In the genomic region with DNA sequence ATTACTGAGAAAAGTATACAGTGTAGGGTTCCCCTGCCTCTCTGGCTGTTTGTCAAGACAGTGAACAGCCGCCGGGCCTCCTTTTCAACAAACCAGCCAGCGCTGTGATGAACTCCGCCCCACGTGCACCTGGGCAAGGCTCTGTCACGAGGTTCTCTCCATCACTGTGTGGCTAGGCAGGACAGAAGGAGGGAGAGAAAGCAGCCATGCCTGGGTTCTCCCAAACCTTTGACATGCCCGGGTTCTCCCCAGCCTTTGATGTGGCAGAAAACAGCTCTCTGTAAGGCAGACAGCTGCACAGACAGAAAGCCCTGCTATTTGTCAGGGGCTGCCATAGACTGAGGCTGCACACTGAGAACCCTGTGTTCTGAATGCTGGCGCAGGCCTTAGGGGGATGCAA, we compare ENCODE assay signal across 1 cellular context.
TF ChIP-seq lines count a peak whose summit lies in the region.

No MANE protein-coding gene starts in this region.

TF ChIP-seq in GM12878, 131 proteins besides CTCF, POLR2A, EP300 and RAD21 (continued from another document):
- TF ChIP-seq, protein P1, sequence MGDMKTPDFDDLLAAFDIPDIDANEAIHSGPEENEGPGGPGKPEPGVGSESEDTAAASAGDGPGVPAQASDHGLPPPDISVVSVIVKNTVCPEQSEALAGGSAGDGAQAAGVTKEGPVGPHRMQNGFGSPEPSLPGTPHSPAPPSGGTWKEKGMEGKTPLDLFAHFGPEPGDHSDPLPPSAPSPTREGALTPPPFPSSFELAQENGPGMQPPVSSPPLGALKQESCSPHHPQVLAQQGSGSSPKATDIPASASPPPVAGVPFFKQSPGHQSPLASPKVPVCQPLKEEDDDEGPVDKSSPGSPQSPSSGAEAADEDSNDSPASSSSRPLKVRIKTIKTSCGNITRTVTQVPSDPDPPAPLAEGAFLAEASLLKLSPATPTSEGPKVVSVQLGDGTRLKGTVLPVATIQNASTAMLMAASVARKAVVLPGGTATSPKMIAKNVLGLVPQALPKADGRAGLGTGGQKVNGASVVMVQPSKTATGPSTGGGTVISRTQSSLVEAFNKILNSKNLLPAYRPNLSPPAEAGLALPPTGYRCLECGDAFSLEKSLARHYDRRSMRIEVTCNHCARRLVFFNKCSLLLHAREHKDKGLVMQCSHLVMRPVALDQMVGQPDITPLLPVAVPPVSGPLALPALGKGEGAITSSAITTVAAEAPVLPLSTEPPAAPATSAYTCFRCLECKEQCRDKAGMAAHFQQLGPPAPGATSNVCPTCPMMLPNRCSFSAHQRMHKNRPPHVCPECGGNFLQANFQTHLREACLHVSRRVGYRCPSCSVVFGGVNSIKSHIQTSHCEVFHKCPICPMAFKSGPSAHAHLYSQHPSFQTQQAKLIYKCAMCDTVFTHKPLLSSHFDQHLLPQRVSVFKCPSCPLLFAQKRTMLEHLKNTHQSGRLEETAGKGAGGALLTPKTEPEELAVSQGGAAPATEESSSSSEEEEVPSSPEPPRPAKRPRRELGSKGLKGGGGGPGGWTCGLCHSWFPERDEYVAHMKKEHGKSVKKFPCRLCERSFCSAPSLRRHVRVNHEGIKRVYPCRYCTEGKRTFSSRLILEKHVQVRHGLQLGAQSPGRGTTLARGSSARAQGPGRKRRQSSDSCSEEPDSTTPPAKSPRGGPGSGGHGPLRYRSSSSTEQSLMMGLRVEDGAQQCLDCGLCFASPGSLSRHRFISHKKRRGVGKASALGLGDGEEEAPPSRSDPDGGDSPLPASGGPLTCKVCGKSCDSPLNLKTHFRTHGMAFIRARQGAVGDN (IDR thresholded peaks at IDR 0.05) = no peak
- TF ChIP-seq JUNB (IDR thresholded peaks at IDR 0.05) = no peak
- TF ChIP-seq, protein P2, sequence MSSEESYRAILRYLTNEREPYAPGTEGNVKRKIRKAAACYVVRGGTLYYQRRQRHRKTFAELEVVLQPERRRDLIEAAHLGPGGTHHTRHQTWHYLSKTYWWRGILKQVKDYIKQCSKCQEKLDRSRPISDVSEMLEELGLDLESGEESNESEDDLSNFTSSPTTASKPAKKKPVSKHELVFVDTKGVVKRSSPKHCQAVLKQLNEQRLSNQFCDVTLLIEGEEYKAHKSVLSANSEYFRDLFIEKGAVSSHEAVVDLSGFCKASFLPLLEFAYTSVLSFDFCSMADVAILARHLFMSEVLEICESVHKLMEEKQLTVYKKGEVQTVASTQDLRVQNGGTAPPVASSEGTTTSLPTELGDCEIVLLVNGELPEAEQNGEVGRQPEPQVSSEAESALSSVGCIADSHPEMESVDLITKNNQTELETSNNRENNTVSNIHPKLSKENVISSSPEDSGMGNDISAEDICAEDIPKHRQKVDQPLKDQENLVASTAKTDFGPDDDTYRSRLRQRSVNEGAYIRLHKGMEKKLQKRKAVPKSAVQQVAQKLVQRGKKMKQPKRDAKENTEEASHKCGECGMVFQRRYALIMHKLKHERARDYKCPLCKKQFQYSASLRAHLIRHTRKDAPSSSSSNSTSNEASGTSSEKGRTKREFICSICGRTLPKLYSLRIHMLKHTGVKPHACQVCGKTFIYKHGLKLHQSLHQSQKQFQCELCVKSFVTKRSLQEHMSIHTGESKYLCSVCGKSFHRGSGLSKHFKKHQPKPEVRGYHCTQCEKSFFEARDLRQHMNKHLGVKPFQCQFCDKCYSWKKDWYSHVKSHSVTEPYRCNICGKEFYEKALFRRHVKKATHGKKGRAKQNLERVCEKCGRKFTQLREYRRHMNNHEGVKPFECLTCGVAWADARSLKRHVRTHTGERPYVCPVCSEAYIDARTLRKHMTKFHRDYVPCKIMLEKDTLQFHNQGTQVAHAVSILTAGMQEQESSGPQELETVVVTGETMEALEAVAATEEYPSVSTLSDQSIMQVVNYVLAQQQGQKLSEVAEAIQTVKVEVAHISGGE (CRISPR knock-in tag; IDR thresholded peaks at IDR 0.05) = no peak
- no peak for TF ChIP-seq MEF2B (IDR thresholded peaks at IDR 0.05; ENCODE audit: partially characterized antibody, poor library complexity, severe bottlenecking)
- no peak for TF ChIP-seq IRF4 (IDR thresholded peaks at IDR 0.05; ENCODE audit: low read depth, low read length)
- TF ChIP-seq CREM (IDR thresholded peaks at IDR 0.05; ENCODE audit: low read depth) = peak; percentile 17; the same call in 1 of the 2 replicates
- no peak for TF ChIP-seq YBX1 (IDR thresholded peaks at IDR 0.05)
- no peak for TF ChIP-seq MYB (IDR thresholded peaks at IDR 0.05; ENCODE audit: borderline replicate concordance, low read depth, low read length)
- no peak for TF ChIP-seq TCF3 (IDR thresholded peaks at IDR 0.05; ENCODE audit: borderline replicate concordance, insufficient read depth, low read depth, low read length)
- TF ChIP-seq BMI1 (IDR thresholded peaks at IDR 0.05; ENCODE audit: borderline replicate concordance) = no peak
- TF ChIP-seq, protein P3, sequence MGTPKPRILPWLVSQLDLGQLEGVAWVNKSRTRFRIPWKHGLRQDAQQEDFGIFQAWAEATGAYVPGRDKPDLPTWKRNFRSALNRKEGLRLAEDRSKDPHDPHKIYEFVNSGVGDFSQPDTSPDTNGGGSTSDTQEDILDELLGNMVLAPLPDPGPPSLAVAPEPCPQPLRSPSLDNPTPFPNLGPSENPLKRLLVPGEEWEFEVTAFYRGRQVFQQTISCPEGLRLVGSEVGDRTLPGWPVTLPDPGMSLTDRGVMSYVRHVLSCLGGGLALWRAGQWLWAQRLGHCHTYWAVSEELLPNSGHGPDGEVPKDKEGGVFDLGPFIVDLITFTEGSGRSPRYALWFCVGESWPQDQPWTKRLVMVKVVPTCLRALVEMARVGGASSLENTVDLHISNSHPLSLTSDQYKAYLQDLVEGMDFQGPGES (IDR thresholded peaks at IDR 0.05) = no peak
- TF ChIP-seq ZNF274 (IDR thresholded peaks at IDR 0.05; ENCODE audit: insufficient read depth, insufficient read length) = no peak
- no peak for TF ChIP-seq SUZ12 (IDR thresholded peaks at IDR 0.05; ENCODE audit: unreplicated experiment)
- TF ChIP-seq TCF12 (IDR thresholded peaks at IDR 0.05; ENCODE audit: low read depth, low read length) = peak; percentile 66; the same call in 1 of the 2 replicates
- 0 out of 2 replicates have a peak, but pooled peaks have one; percentile 17 for TF ChIP-seq YY1 (IDR thresholded peaks at IDR 0.05; ENCODE audit: low read depth, low read length)
- no peak for TF ChIP-seq SMAD5 (IDR thresholded peaks at IDR 0.05; ENCODE audit: low read depth)
- TF ChIP-seq DPF2 (IDR thresholded peaks at IDR 0.05) = no peak
- TF ChIP-seq ESRRA (IDR thresholded peaks at IDR 0.05; ENCODE audit: low read length) = no peak
- no peak for TF ChIP-seq HDAC2 (IDR thresholded peaks at IDR 0.05)
- TF ChIP-seq WRNIP1 (IDR thresholded peaks at IDR 0.05; ENCODE audit: borderline replicate concordance, low read depth, low read length) = no peak
- no peak for TF ChIP-seq ZSCAN29 (IDR thresholded peaks at IDR 0.05)
- no peak for TF ChIP-seq SIX5 (IDR thresholded peaks at IDR 0.05; ENCODE audit: low read depth, low read length, severe bottlenecking)
- TF ChIP-seq, protein P4, sequence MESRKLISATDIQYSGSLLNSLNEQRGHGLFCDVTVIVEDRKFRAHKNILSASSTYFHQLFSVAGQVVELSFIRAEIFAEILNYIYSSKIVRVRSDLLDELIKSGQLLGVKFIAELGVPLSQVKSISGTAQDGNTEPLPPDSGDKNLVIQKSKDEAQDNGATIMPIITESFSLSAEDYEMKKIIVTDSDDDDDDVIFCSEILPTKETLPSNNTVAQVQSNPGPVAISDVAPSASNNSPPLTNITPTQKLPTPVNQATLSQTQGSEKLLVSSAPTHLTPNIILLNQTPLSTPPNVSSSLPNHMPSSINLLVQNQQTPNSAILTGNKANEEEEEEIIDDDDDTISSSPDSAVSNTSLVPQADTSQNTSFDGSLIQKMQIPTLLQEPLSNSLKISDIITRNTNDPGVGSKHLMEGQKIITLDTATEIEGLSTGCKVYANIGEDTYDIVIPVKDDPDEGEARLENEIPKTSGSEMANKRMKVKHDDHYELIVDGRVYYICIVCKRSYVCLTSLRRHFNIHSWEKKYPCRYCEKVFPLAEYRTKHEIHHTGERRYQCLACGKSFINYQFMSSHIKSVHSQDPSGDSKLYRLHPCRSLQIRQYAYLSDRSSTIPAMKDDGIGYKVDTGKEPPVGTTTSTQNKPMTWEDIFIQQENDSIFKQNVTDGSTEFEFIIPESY (IDR thresholded peaks at IDR 0.05) = no peak
- TF ChIP-seq ZNF622 (IDR thresholded peaks at IDR 0.05) = no peak
- no peak for TF ChIP-seq SP1 (IDR thresholded peaks at IDR 0.05; ENCODE audit: low read depth, low read length)
- TF ChIP-seq, protein P5, sequence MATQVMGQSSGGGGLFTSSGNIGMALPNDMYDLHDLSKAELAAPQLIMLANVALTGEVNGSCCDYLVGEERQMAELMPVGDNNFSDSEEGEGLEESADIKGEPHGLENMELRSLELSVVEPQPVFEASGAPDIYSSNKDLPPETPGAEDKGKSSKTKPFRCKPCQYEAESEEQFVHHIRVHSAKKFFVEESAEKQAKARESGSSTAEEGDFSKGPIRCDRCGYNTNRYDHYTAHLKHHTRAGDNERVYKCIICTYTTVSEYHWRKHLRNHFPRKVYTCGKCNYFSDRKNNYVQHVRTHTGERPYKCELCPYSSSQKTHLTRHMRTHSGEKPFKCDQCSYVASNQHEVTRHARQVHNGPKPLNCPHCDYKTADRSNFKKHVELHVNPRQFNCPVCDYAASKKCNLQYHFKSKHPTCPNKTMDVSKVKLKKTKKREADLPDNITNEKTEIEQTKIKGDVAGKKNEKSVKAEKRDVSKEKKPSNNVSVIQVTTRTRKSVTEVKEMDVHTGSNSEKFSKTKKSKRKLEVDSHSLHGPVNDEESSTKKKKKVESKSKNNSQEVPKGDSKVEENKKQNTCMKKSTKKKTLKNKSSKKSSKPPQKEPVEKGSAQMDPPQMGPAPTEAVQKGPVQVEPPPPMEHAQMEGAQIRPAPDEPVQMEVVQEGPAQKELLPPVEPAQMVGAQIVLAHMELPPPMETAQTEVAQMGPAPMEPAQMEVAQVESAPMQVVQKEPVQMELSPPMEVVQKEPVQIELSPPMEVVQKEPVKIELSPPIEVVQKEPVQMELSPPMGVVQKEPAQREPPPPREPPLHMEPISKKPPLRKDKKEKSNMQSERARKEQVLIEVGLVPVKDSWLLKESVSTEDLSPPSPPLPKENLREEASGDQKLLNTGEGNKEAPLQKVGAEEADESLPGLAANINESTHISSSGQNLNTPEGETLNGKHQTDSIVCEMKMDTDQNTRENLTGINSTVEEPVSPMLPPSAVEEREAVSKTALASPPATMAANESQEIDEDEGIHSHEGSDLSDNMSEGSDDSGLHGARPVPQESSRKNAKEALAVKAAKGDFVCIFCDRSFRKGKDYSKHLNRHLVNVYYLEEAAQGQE (IDR thresholded peaks at IDR 0.05; ENCODE audit: low read depth, low read length) = no peak
- TF ChIP-seq CEBPB (IDR thresholded peaks at IDR 0.05; ENCODE audit: borderline replicate concordance in 1 of 2, low read depth in 2 of 2, low read length in 2 of 2) = no peak
- TF ChIP-seq LARP7 (IDR thresholded peaks at IDR 0.05) = no peak
- TF ChIP-seq IKZF1 (conservative IDR thresholded peaks at IDR 0.05) = 0 out of 2 replicates have a peak, but pooled peaks have one; percentile 17
- TF ChIP-seq RUNX3 (IDR thresholded peaks at IDR 0.05; ENCODE audit: low read length) = peak; percentile 81
- peak; percentile 97 for TF ChIP-seq TCF7 (IDR thresholded peaks at IDR 0.05; ENCODE audit: borderline replicate concordance)
- TF ChIP-seq SUPT20H (IDR thresholded peaks at IDR 0.05; ENCODE audit: borderline replicate concordance, control insufficient read depth, low read depth, low read length) = no peak
- 0 out of 2 replicates have a peak, but pooled peaks have one; percentile 13 for TF ChIP-seq CREB1 (IDR thresholded peaks at IDR 0.05; ENCODE audit: low read depth)
- TF ChIP-seq NR2F1 (conservative IDR thresholded peaks at IDR 0.05) = peak; percentile 49
- TF ChIP-seq SREBF2 (IDR thresholded peaks at IDR 0.05; ENCODE audit: low read length) = no peak
- TF ChIP-seq MTA3 (IDR thresholded peaks at IDR 0.05; ENCODE audit: borderline replicate concordance, low read length) = no peak
- TF ChIP-seq BHLHE40 (IDR thresholded peaks at IDR 0.05; ENCODE audit: borderline replicate concordance in 1 of 2, low read depth in 2 of 2, low read length in 1 of 2) = 0 out of 4 replicates have a peak, but pooled peaks of 1 of the 2 experiments have one; percentile 22
TF ChIP-seq in GM12878: peak in this region for 9.
